Comparison of ENCODE assay signal across 7 cellular contexts in the genomic region with DNA sequence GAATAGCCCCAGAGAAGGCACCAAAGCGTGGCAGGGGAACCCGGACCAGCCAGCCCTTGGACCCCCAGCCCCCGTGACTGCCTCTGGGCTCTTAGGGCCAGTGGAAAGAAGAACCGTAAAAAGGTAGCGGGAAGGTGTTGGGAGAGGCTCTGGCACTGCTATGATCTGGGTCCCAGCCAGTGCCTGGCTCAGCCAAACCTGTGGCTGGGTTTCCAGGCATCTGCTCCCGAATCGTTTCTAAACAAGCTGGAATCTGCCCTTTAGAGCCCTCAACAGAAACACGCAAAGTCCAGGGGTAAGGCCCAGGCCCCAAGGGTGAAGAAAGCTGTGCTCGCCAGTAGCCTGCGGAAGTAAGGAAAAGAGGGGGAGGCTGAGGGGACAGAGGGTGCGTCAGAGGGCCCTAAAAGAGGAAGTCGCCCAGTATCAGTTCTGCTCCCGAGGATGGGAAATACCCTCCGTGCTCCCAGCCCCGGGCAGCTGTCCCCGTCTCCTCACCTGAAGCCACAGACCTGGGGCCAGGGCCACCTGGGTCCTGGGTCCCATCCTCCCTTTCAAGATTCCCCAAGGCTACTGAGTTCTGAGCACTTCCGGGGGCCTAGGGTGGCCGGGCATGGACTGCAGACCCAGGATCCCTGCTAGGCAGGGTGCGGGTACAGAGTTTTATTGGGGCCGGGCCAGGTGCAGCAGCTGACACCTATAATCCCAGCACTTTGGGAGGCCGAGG. TPM values are rescaled to one million over a fixed set of nuclear protein-coding genes. Genes with fewer than 3 reads are reported as not detected.
DNase-seq lines count a peak whose midpoint lies in the region; ATAC-seq and TF ChIP-seq lines count a peak whose summit lies in the region.

No MANE protein-coding gene starts in this region.

- H3K4me1 ChIP-seq in right lobe of liver = peaks cover 0 to 10% (median 0%) of the 10 kb centered on the region in 4 donors
- no peaks in the 10 kb centered on the region for H3K4me1 ChIP-seq in HAP-1

- H3K27ac ChIP-seq in right lobe of liver = peak overlapping the region in 2 of 3 donors; percentile 37 to 60

- CTCF ChIA-PET in Calu3 (lab: Charles Lee) = no interaction called here

- DNase-seq in SKM-1 treated with dmso at 0.1 percent for 144 hours (lab: John Stamatoyannopoulos, UW; ENCODE audit: unreplicated experiment) (peak; percentile 96), right lobe of liver (peak in 2 of 3 donors; percentile 61 to 76), NCI-H2196 (lab: John Stamatoyannopoulos, UW; ENCODE audit: unreplicated experiment) (no peak), Calu3 (no peak), HAP-1 (ENCODE audit: low spot score in 2 of 2) (no peak)

- peaks cover 3% of the 10 kb centered on the region for H3K9me3 Mint-ChIP-seq in Calu3 (ENCODE audit: low read depth, unreplicated experiment)

- ATAC-seq in GM19023 (IDR thresholded peaks at IDR 0.05; ENCODE audit: unreplicated experiment) (peak; percentile 70), HG02884 (IDR thresholded peaks at IDR 0.05; ENCODE audit: unreplicated experiment) (peak; percentile 71), right lobe of liver (peak; percentile 63 to 69 (median 68))

- 38% methylated on average over 9 of the region's 21 CpGs for WGBS in right lobe of liver (ENCODE audit: insufficient coverage, low coverage, low lambda C conversion rate, missing lambda C conversion rate)

- H3K4me1 Mint-ChIP-seq in Calu3 (ENCODE audit: low read depth, unreplicated experiment) = no peaks in the 10 kb centered on the region

- intact Hi-C loops in right lobe of liver (cut with DNase I) (no loop called here), Calu3 (cut with micrococcal nuclease; ENCODE audit: unreplicated experiment) (no loop called here)

- H3K27me3 ChIP-seq in right lobe of liver (no peaks in the 10 kb centered on the region), HAP-1 (ENCODE audit: low read depth) (peaks cover 7% of the 10 kb centered on the region; the same call in 1 of the 2 replicates)

- no peaks in the 10 kb centered on the region for H3K36me3 Mint-ChIP-seq in Calu3 (ENCODE audit: insufficient read depth, unreplicated experiment)

- no peak overlapping the region for H3K4me3 Mint-ChIP-seq in Calu3 (ENCODE audit: low read depth, unreplicated experiment)

- no TSS peak for BruUV-seq in Calu3 (replicated peaks; lab: Mats Ljungman, UMichigan)

- TF ChIP-seq POLR2A in right lobe of liver (IDR thresholded peaks at IDR 0.05) = no peak

- TF ChIP-seq CTCF in right lobe of liver (IDR thresholded peaks at IDR 0.05) (no peak), Calu3 (IDR thresholded peaks at IDR 0.05; ENCODE audit: unreplicated experiment) (no peak)

- H3K36me3 ChIP-seq in right lobe of liver (no peaks in the 10 kb centered on the region), HAP-1 (replicated peaks) (no peaks in the 10 kb centered on the region)

- no peak overlapping the region for H3K27ac Mint-ChIP-seq in Calu3 (ENCODE audit: unreplicated experiment)

- in situ Hi-C loops in HAP-1 (cut with MboI; ENCODE audit: low sequenced_read_pairs) = no loop called here

- no peak overlapping the region for H3K4me3 ChIP-seq in right lobe of liver
- no peak overlapping the region for H3K4me3 ChIP-seq in HAP-1

- peaks cover 55% of the 10 kb centered on the region for H3K27me3 Mint-ChIP-seq in Calu3 (ENCODE audit: unreplicated experiment)

- no peaks in the 10 kb centered on the region for H3K9me3 ChIP-seq in right lobe of liver
- H3K9me3 ChIP-seq in HAP-1 = no peaks in the 10 kb centered on the region

RNA-seq across cellular contexts. Expression of a gene that starts 24.7 kb away (rescaled TPM):
- total RNA-seq in right lobe of liver = 10 to 100 TPM in 2 of 6 experiments, 1 to 10 TPM in 4; 4.9 to 17.9 (median 7.4) TPM
- 0.05 and 0.76 TPM in 2 replicates for total RNA-seq in Calu3 (2022)

Comparison
In these comparisons a context has a peak if more than half of its experiments do, and no peak if none do; other contexts are left out.
1. DNase-seq: peak in SKM-1 treated with dmso at 0.1 percent for 144 hours (single experiment) and right lobe of liver (2 of 3); none in NCI-H2196 (single experiment), Calu3 (single experiment) and HAP-1 (0 of 2).
2. Peak in every context shown above with its lines, with median percentiles within 50 percentile points of each other: ATAC-seq.